In the genomic region with DNA sequence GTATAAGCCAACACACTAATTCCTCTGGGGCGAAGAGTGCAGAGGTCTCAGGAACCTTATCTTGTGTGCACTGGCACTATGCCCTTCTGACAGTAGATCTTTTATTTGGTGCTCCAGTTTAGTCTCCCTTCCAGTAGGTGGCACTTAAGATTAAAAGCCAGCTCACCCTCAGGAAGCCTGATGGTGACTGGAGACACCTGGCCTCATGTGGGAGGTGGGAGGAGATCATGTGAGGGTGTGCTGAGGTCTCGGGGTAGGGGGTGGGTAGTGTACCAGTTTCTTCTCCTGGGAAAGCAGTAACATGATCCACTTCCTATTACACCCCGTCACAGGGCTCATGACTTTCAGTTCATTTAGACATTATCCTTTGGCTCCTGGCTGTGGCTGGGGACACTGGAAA, we compare ENCODE assay signal across 22 cellular contexts.
DNase-seq lines count a peak whose midpoint lies in the region; ATAC-seq and TF ChIP-seq lines count a peak whose summit lies in the region.
"Had no signal": no experiment of that assay in that cellular context is flagged by ENCODE, and none has a peak within 500 bp of the region (broad histone marks: within the 10 kb centered on the region; RNA-seq: fewer than 3 reads in every experiment).

No MANE protein-coding gene starts in this region.

- H3K27me3 Mint-ChIP-seq in stimulated activated memory B cell treated with anti-CD40 and anti-IgM and Interleukin-4, amounts not matched to agents 10 μg/mL and 1 μg/mL and 100 μg/mL, for 72 hours: no peaks in the 10 kb centered on the region
- H3K27me3 Mint-ChIP-seq: activated CD4-positive, alpha-beta memory T cell treated with anti-CD3 and anti-CD28 coated beads, Interleukin-2, amount 10 ng/mL, durations not matched to agents 7 days and 5 days; CD4-positive, CD25-positive, alpha-beta regulatory T cell had no signal

- H3K4me1 ChIP-seq in PC-3 (ENCODE audit: insufficient read depth, low read length): no peaks in the 10 kb centered on the region
- H3K4me1 ChIP-seq: esophagus squamous epithelium, left ventricle myocardium inferior, psoas muscle, uterus had no signal

- no peak overlapping the region for H3K4me3 Mint-ChIP-seq in stimulated activated memory B cell treated with anti-CD40 and anti-IgM and Interleukin-4, amounts not matched to agents 10 μg/mL and 1 μg/mL and 100 μg/mL, for 72 hours
- H3K4me3 Mint-ChIP-seq: activated CD4-positive, alpha-beta memory T cell treated with anti-CD3 and anti-CD28 coated beads, Interleukin-2, amount 10 ng/mL, durations not matched to agents 7 days and 5 days; CD4-positive, CD25-positive, alpha-beta regulatory T cell had no signal

- peak; percentile 28 for TF ChIP-seq CTCF in 22Rv1 (IDR thresholded peaks at IDR 0.05)
- no peak for TF ChIP-seq CTCF in PC-3 (conservative IDR thresholded peaks at IDR 0.05; ENCODE audit: low read depth, low read length)

- peaks cover 21% of the 10 kb centered on the region for H3K27me3 ChIP-seq in PC-3 (ENCODE audit: low read length)
- H3K27me3 ChIP-seq: esophagus squamous epithelium, uterus had no signal

- peak; percentile 5 for DNase-seq in H4 (ENCODE audit: low spot score)
- peak; percentile 16 for DNase-seq in PC-3
- DNase-seq in left kidney (ENCODE audit: low read depth, low spot score): peak; percentile 77
- DNase-seq: activated CD4-positive, alpha-beta memory T cell treated with anti-CD3 and anti-CD28 coated beads, Interleukin-2, amount 10 ng/mL, durations not matched to agents 7 days and 5 days; activated naive CD4-positive, alpha-beta T cell treated with Interleukin-2 at 50 U/mL for 16 hours; activated T-cell treated with anti-CD3 and anti-CD28 coated beads, Interleukin-2, amount 50 U/mL, for 1 hour; CD4-positive, CD25-positive, alpha-beta regulatory T cell; central memory CD4-positive, alpha-beta T cell; esophagus squamous epithelium; Karpas-422; left ventricle myocardium inferior; NCI-H1417 treated with DMSO at 0.1 percent for 48 hours; NCI-H345; psoas muscle; stimulated activated CD4-positive, alpha-beta T cell treated with anti-CD3 and anti-CD28 coated beads, Interleukin-4, amount 100 ng/mL, for 4 hours; uterus had no signal

- no peaks in the 10 kb centered on the region for H3K36me3 ChIP-seq in PC-3 (ENCODE audit: low read depth, low read length)
- H3K36me3 ChIP-seq: esophagus squamous epithelium, left ventricle myocardium inferior, uterus had no signal

- intact Hi-C loops in PC-3 (cut with micrococcal nuclease): no loop called here

- POLR2A ChIA-PET in PC-3 (lab: Charles Lee; ENCODE audit: unreplicated experiment): no interaction called here

- H2AFZ ChIP-seq in PC-3 (ENCODE audit: low read length): no peak overlapping the region

- H3K79me2 ChIP-seq in PC-3 (ENCODE audit: low read length): no peaks in the 10 kb centered on the region

- ATAC-seq in PC-3: no peak
- ATAC-seq in HG03039 (IDR thresholded peaks at IDR 0.05; ENCODE audit: unreplicated experiment): no peak
- no peak for ATAC-seq in stimulated activated memory B cell treated with anti-CD40 and anti-IgM and Interleukin-4, amounts not matched to agents 10 μg/mL and 1 μg/mL and 100 μg/mL, for 72 hours
- no peak for ATAC-seq in HG03460 (IDR thresholded peaks at IDR 0.05; ENCODE audit: unreplicated experiment)
- ATAC-seq in GM18909 (IDR thresholded peaks at IDR 0.05; ENCODE audit: poor library complexity, unreplicated experiment): no peak
- ATAC-seq: psoas muscle had no signal

- CTCF ChIA-PET in PC-3 (lab: Charles Lee): no interaction called here

- no peaks in the 10 kb centered on the region for H3K9me2 ChIP-seq in PC-3 (replicated peaks; ENCODE audit: low read length)

- no peak overlapping the region for H3K4me2 ChIP-seq in PC-3 (ENCODE audit: low read length)
- H3K4me2 ChIP-seq: smooth muscle cell had no signal

- no peak overlapping the region for H3K27ac ChIP-seq in 22Rv1
- no peak overlapping the region for H3K27ac ChIP-seq in PC-3 (ENCODE audit: low read length)
- H3K27ac ChIP-seq: esophagus squamous epithelium, left ventricle myocardium inferior, psoas muscle, uterus had no signal

- no peaks in the 10 kb centered on the region for H3F3A ChIP-seq in PC-3 (ENCODE audit: low read length, unreplicated experiment)

- H4K20me1 ChIP-seq in PC-3 (ENCODE audit: low read length): no peaks in the 10 kb centered on the region

- H3K27ac Mint-ChIP-seq in stimulated activated memory B cell treated with anti-CD40 and anti-IgM and Interleukin-4, amounts not matched to agents 10 μg/mL and 1 μg/mL and 100 μg/mL, for 72 hours: no peak overlapping the region
- H3K27ac Mint-ChIP-seq: activated CD4-positive, alpha-beta memory T cell treated with anti-CD3 and anti-CD28 coated beads, Interleukin-2, amount 10 ng/mL, durations not matched to agents 7 days and 5 days; CD4-positive, CD25-positive, alpha-beta regulatory T cell had no signal

- no peak overlapping the region for H3K4me3 ChIP-seq in PC-3 (ENCODE audit: low read length)
- H3K4me3 ChIP-seq: esophagus squamous epithelium, left ventricle myocardium inferior, psoas muscle, smooth muscle cell, uterus had no signal

- no peaks in the 10 kb centered on the region for H3K9me3 ChIP-seq in PC-3 (ENCODE audit: low read length)
- H3K9me3 ChIP-seq: esophagus squamous epithelium, psoas muscle, uterus had no signal

- BruUV-seq in PC-3 (replicated peaks; lab: Mats Ljungman, UMichigan): no TSS peak

- H3K4me1 Mint-ChIP-seq in stimulated activated memory B cell treated with anti-CD40 and anti-IgM and Interleukin-4, amounts not matched to agents 10 μg/mL and 1 μg/mL and 100 μg/mL, for 72 hours: no peaks in the 10 kb centered on the region
- H3K4me1 Mint-ChIP-seq: activated CD4-positive, alpha-beta memory T cell treated with anti-CD3 and anti-CD28 coated beads, Interleukin-2, amount 10 ng/mL, durations not matched to agents 7 days and 5 days; CD4-positive, CD25-positive, alpha-beta regulatory T cell had no signal

- peaks cover 5% of the 10 kb centered on the region for H3K9me3 Mint-ChIP-seq in stimulated activated memory B cell treated with anti-CD40 and anti-IgM and Interleukin-4, amounts not matched to agents 10 μg/mL and 1 μg/mL and 100 μg/mL, for 72 hours
- H3K9me3 Mint-ChIP-seq: activated CD4-positive, alpha-beta memory T cell treated with anti-CD3 and anti-CD28 coated beads, Interleukin-2, amount 10 ng/mL, durations not matched to agents 7 days and 5 days had no signal

- no peak overlapping the region for H3K9ac ChIP-seq in PC-3 (ENCODE audit: low read length)

- H3K36me3 Mint-ChIP-seq in stimulated activated memory B cell treated with anti-CD40 and anti-IgM and Interleukin-4, amounts not matched to agents 10 μg/mL and 1 μg/mL and 100 μg/mL, for 72 hours: no peaks in the 10 kb centered on the region
- H3K36me3 Mint-ChIP-seq: CD4-positive, CD25-positive, alpha-beta regulatory T cell had no signal

Comparison
In these comparisons a context has a peak if more than half of its experiments do, and no peak if none do; other contexts are left out.
1. DNase-seq: peak in every context shown above with its lines; median percentile 77 in left kidney; 16 in PC-3; 5 in H4.